ENCODE assay signal across 36 cellular contexts in the genomic region with DNA sequence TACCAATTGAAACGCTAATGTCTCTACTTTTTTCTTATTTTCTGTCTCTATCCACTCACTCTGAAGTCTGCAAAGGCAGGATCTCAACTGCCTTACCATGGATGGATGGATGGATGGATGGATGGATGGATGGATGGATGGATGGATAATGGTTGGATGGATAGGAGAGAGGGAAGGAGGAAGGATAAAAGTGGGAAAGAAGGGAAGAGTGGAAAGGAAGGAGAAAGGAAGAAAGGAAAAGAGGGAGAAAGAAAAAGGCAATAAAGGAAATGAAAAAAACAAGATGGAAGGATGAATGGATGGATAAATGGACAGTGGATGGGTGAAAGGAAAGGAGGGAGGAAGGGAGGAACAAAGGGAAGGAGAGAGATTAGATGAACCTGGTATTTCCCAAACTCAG.
"Had no signal": no experiment of that assay in that cellular context is flagged by ENCODE, and none has a peak within 500 bp of the region (broad histone marks: within the 10 kb centered on the region; RNA-seq: fewer than 3 reads in every experiment).

No MANE protein-coding gene starts in this region.

- H3K27ac ChIP-seq: ascending aorta, body of pancreas, cardiac muscle cell, VCaP had no signal

- H3K9me3 ChIP-seq: ascending aorta, body of pancreas had no signal

- H3K27ac Mint-ChIP-seq: activated CD4-positive, alpha-beta memory T cell treated with anti-CD3 and anti-CD28 coated beads, Interleukin-2, amount 10 ng/mL, durations not matched to agents 7 days and 5 days; activated CD4-positive, alpha-beta T cell treated with anti-CD3 and anti-CD28 coated beads for 36 hours; activated CD4-positive, alpha-beta T cell treated with anti-CD3 and anti-CD28 coated beads, Interleukin-2, amount 10 ng/mL, durations not matched to agents 7 days and 5 days; activated CD8-positive, alpha-beta memory T cell treated with anti-CD3 and anti-CD28 coated beads, Interleukin-2, amount 10 ng/mL, durations not matched to agents 7 days and 5 days; activated CD8-positive, alpha-beta T cell treated with anti-CD3 and anti-CD28 coated beads, Interleukin-2, amount 10 ng/mL, durations not matched to agents 7 days and 5 days; activated naive CD4-positive, alpha-beta T cell treated with anti-CD3 and anti-CD28 coated beads, Interleukin-2, amount 10 ng/mL, durations not matched to agents 7 days and 5 days; activated naive CD4-positive, alpha-beta T cell treated with anti-CD3 and anti-CD28 coated beads, Interleukin-2, amount 50 U/mL, for 24 hours; activated naive CD8-positive, alpha-beta T cell; activated naive CD8-positive, alpha-beta T cell treated with anti-CD3 and anti-CD28 coated beads, Interleukin-2, amount 10 ng/mL, durations not matched to agents 7 days and 5 days; activated naive CD8-positive, alpha-beta T cell treated with anti-CD3 and anti-CD28 coated beads, Interleukin-2, amount 50 U/mL, for 24 hours; activated T-cell treated with anti-CD3 and anti-CD28 coated beads, Interleukin-2, amount 50 U/mL, for 24 hours; activated T-helper 2 cell treated with anti-CD3 and anti-CD28 coated beads, Interferon-gamma antibody, Interleukin-2, Interleukin-4, amounts not matched to agents 10 μg/mL and 5 μg/mL and 100 μg/mL, durations not matched to agents 14 hours and 24 hours and 36 hours; T-helper 1 cell treated with Interleukin-12 subunit alpha and Interleukin-12 subunit beta and Interleukin-4 antibody, amounts not matched to agents 30 μg/mL and 1 μg/mL, for 36 hours; T-helper 2 cell treated with Interferon-gamma antibody and Interleukin-4, amounts not matched to agents 5 μg/mL and 100 μg/mL, for 36 hours had no signal

- DNase-seq: activated CD4-positive, alpha-beta memory T cell treated with anti-CD3 and anti-CD28 coated beads, Interleukin-2, amount 10 ng/mL, durations not matched to agents 7 days and 5 days; activated CD4-positive, alpha-beta T cell treated with anti-CD3 and anti-CD28 coated beads for 1 hour; activated CD4-positive, alpha-beta T cell treated with anti-CD3 and anti-CD28 coated beads for 36 hours; activated CD4-positive, alpha-beta T cell treated with anti-CD3 and anti-CD28 coated beads for 48 hours; activated CD4-positive, alpha-beta T cell treated with anti-CD3 and anti-CD28 coated beads, Interleukin-2, amount 10 ng/mL, durations not matched to agents 7 days and 5 days; activated CD4-positive, alpha-beta T cell treated with anti-CD3 and anti-CD28 coated beads, Interleukin-2, amount 50 U/mL, for 48 hours; activated CD4-positive, CD25-positive, alpha-beta regulatory T cell; activated CD8-positive, alpha-beta memory T cell treated with anti-CD3 and anti-CD28 coated beads for 24 hours; activated CD8-positive, alpha-beta memory T cell treated with anti-CD3 and anti-CD28 coated beads, Interleukin-2, amount 10 ng/mL, durations not matched to agents 7 days and 5 days; activated CD8-positive, alpha-beta memory T cell treated with anti-CD3 and anti-CD28 coated beads, Interleukin-2, amount 50 U/mL, for 48 hours; activated CD8-positive, alpha-beta T cell treated with anti-CD3 and anti-CD28 coated beads, Interleukin-2, amount 10 ng/mL, durations not matched to agents 7 days and 5 days; activated effector memory CD4-positive, alpha-beta T cell treated with Interleukin-2 at 50 U/mL for 16 hours; activated gamma-delta T cell; activated naive CD4-positive, alpha-beta T cell treated with anti-CD3 and anti-CD28 coated beads, Interleukin-2, amount 10 ng/mL, durations not matched to agents 7 days and 5 days; activated naive CD4-positive, alpha-beta T cell treated with Interleukin-2 at 50 U/mL for 16 hours; activated naive CD8-positive, alpha-beta T cell treated with anti-CD3 and anti-CD28 coated beads, Interleukin-2, amount 10 ng/mL, durations not matched to agents 7 days and 5 days; activated naive CD8-positive, alpha-beta T cell treated with anti-CD3 and anti-CD28 coated beads, Interleukin-2, amount 50 U/mL, for 24 hours; activated T-cell treated with anti-CD3 and anti-CD28 coated beads, Interleukin-2, amount 50 U/mL, for 24 hours; activated T-cell treated with anti-CD3 and anti-CD28 coated beads, Interleukin-2, amount 50 U/mL, for 48 hours; body of pancreas; cerebellar nuclear complex; T-helper 1 cell; T-helper 2 cell; T-helper 9 cell had no signal

- H3K36me3 Mint-ChIP-seq: activated CD8-positive, alpha-beta memory T cell treated with anti-CD3 and anti-CD28 coated beads, Interleukin-2, amount 10 ng/mL, durations not matched to agents 7 days and 5 days; activated naive CD4-positive, alpha-beta T cell treated with anti-CD3 and anti-CD28 coated beads, Interleukin-2, amount 10 ng/mL, durations not matched to agents 7 days and 5 days; activated naive CD4-positive, alpha-beta T cell treated with anti-CD3 and anti-CD28 coated beads, Interleukin-2, amount 50 U/mL, for 24 hours; activated naive CD8-positive, alpha-beta T cell; activated naive CD8-positive, alpha-beta T cell treated with anti-CD3 and anti-CD28 coated beads, Interleukin-2, amount 10 ng/mL, durations not matched to agents 7 days and 5 days had no signal

- H3K4me1 Mint-ChIP-seq: activated CD4-positive, alpha-beta memory T cell treated with anti-CD3 and anti-CD28 coated beads, Interleukin-2, amount 10 ng/mL, durations not matched to agents 7 days and 5 days; activated CD4-positive, alpha-beta T cell treated with anti-CD3 and anti-CD28 coated beads for 36 hours; activated CD4-positive, alpha-beta T cell treated with anti-CD3 and anti-CD28 coated beads, Interleukin-2, amount 10 ng/mL, durations not matched to agents 7 days and 5 days; activated CD8-positive, alpha-beta memory T cell treated with anti-CD3 and anti-CD28 coated beads, Interleukin-2, amount 10 ng/mL, durations not matched to agents 7 days and 5 days; activated naive CD4-positive, alpha-beta T cell treated with anti-CD3 and anti-CD28 coated beads, Interleukin-2, amount 10 ng/mL, durations not matched to agents 7 days and 5 days; activated naive CD4-positive, alpha-beta T cell treated with anti-CD3 and anti-CD28 coated beads, Interleukin-2, amount 50 U/mL, for 24 hours; activated naive CD8-positive, alpha-beta T cell treated with anti-CD3 and anti-CD28 coated beads, Interleukin-2, amount 10 ng/mL, durations not matched to agents 7 days and 5 days; activated naive CD8-positive, alpha-beta T cell treated with anti-CD3 and anti-CD28 coated beads, Interleukin-2, amount 50 U/mL, for 24 hours; central memory CD8-positive, alpha-beta T cell had no signal

- H3K4me3 Mint-ChIP-seq: activated CD4-positive, alpha-beta memory T cell treated with anti-CD3 and anti-CD28 coated beads, Interleukin-2, amount 10 ng/mL, durations not matched to agents 7 days and 5 days; activated CD4-positive, alpha-beta T cell treated with anti-CD3 and anti-CD28 coated beads for 36 hours; activated CD4-positive, alpha-beta T cell treated with anti-CD3 and anti-CD28 coated beads, Interleukin-2, amount 10 ng/mL, durations not matched to agents 7 days and 5 days; activated CD8-positive, alpha-beta memory T cell treated with anti-CD3 and anti-CD28 coated beads, Interleukin-2, amount 10 ng/mL, durations not matched to agents 7 days and 5 days; activated CD8-positive, alpha-beta T cell treated with anti-CD3 and anti-CD28 coated beads, Interleukin-2, amount 10 ng/mL, durations not matched to agents 7 days and 5 days; activated naive CD4-positive, alpha-beta T cell treated with anti-CD3 and anti-CD28 coated beads, Interleukin-2, amount 10 ng/mL, durations not matched to agents 7 days and 5 days; activated naive CD4-positive, alpha-beta T cell treated with anti-CD3 and anti-CD28 coated beads, Interleukin-2, amount 50 U/mL, for 24 hours; activated naive CD8-positive, alpha-beta T cell; activated naive CD8-positive, alpha-beta T cell treated with anti-CD3 and anti-CD28 coated beads, Interleukin-2, amount 10 ng/mL, durations not matched to agents 7 days and 5 days; activated naive CD8-positive, alpha-beta T cell treated with anti-CD3 and anti-CD28 coated beads, Interleukin-2, amount 50 U/mL, for 24 hours; activated T-cell treated with anti-CD3 and anti-CD28 coated beads, Interleukin-2, amount 50 U/mL, for 24 hours; central memory CD8-positive, alpha-beta T cell; T-helper 1 cell treated with Interleukin-12 subunit alpha and Interleukin-12 subunit beta and Interleukin-4 antibody, amounts not matched to agents 30 μg/mL and 1 μg/mL, for 36 hours; T-helper 2 cell treated with Interferon-gamma antibody and Interleukin-4, amounts not matched to agents 5 μg/mL and 100 μg/mL, for 36 hours had no signal

- H3K36me3 ChIP-seq: ascending aorta, cardiac muscle cell had no signal

- H3K9me3 Mint-ChIP-seq: activated CD4-positive, alpha-beta memory T cell treated with anti-CD3 and anti-CD28 coated beads, Interleukin-2, amount 10 ng/mL, durations not matched to agents 7 days and 5 days; activated CD4-positive, alpha-beta T cell treated with anti-CD3 and anti-CD28 coated beads, Interleukin-2, amount 10 ng/mL, durations not matched to agents 7 days and 5 days; activated naive CD4-positive, alpha-beta T cell treated with anti-CD3 and anti-CD28 coated beads, Interleukin-2, amount 10 ng/mL, durations not matched to agents 7 days and 5 days; activated naive CD4-positive, alpha-beta T cell treated with anti-CD3 and anti-CD28 coated beads, Interleukin-2, amount 50 U/mL, for 24 hours; activated naive CD8-positive, alpha-beta T cell treated with anti-CD3 and anti-CD28 coated beads, Interleukin-2, amount 10 ng/mL, durations not matched to agents 7 days and 5 days; activated naive CD8-positive, alpha-beta T cell treated with anti-CD3 and anti-CD28 coated beads, Interleukin-2, amount 50 U/mL, for 24 hours; activated T-cell treated with anti-CD3 and anti-CD28 coated beads, Interleukin-2, amount 50 U/mL, for 24 hours; activated T-helper 2 cell treated with anti-CD3 and anti-CD28 coated beads, Interferon-gamma antibody, Interleukin-2, Interleukin-4, amounts not matched to agents 10 μg/mL and 5 μg/mL and 100 μg/mL, durations not matched to agents 14 hours and 24 hours and 36 hours; central memory CD8-positive, alpha-beta T cell; T-helper 1 cell treated with Interleukin-12 subunit alpha and Interleukin-12 subunit beta and Interleukin-4 antibody, amounts not matched to agents 30 μg/mL and 1 μg/mL, for 36 hours; T-helper 2 cell treated with Interferon-gamma antibody and Interleukin-4, amounts not matched to agents 5 μg/mL and 100 μg/mL, for 36 hours had no signal

- ATAC-seq: activated CD4-positive, alpha-beta T cell treated with anti-CD3 and anti-CD28 coated beads for 36 hours; activated CD4-positive, CD25-positive, alpha-beta regulatory T cell treated with anti-CD3 and anti-CD28 coated beads, Interleukin-2, amount 50 U/mL, for 24 hours; activated CD8-positive, alpha-beta memory T cell treated with anti-CD3 and anti-CD28 coated beads, Interleukin-2, amount 10 ng/mL, durations not matched to agents 7 days and 5 days; activated CD8-positive, alpha-beta T cell treated with anti-CD3 and anti-CD28 coated beads, Interleukin-2, amount 10 ng/mL, durations not matched to agents 7 days and 5 days; activated naive CD8-positive, alpha-beta T cell treated with anti-CD3 and anti-CD28 coated beads, Interleukin-2, amount 50 U/mL, for 24 hours; body of pancreas had no signal

- H3K4me1 ChIP-seq: ascending aorta, body of pancreas had no signal

- H3K4me3 ChIP-seq: ascending aorta, body of pancreas, cardiac muscle cell had no signal

- H3K27me3 ChIP-seq: ascending aorta, body of pancreas, cardiac muscle cell had no signal

- FAIRE-seq: bronchial epithelial cell, TTC549 had no signal
